Comparison of ENCODE assay signal across 10 cellular contexts in the genomic region with DNA sequence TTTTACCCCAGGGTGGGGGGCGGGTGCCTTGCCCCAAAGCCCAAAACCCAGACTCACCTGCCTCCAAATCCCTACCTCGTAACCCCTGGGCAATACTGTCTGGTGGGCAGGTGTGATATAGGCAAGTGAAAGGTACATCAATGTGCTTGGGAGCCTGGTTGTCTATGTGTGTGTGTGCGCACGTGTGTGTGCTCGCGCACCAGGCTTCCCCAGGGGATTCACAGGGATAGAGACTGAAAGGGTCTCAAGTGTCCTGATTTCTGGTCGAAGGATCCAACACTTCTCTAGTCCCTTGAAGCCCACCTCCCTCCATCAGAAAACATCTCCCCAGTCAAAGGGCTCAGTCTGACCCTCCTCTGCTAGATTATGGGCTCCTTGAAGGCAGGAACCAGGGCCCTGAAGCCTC. TPM values are rescaled to one million over a fixed set of nuclear protein-coding genes. Genes with fewer than 3 reads are reported as not detected.
DNase-seq lines count a peak whose midpoint lies in the region; ATAC-seq, FAIRE-seq and TF ChIP-seq lines count a peak whose summit lies in the region.
"Had no signal": no experiment of that assay in that cellular context is flagged by ENCODE, and none has a peak within 500 bp of the region (broad histone marks: within the 10 kb centered on the region; RNA-seq: fewer than 3 reads in every experiment).

No MANE protein-coding gene starts in this region.

- H3K4me3 ChIP-seq in body of pancreas (no peak overlapping the region), neuronal stem cell (ENCODE audit: low read length in 2 of 2) (no peak overlapping the region), kidney (ENCODE audit: low read length in 2 of 2) (no peak overlapping the region)

- peak overlapping the region; percentile 84 for H3K27ac Mint-ChIP-seq in CD4-positive, alpha-beta T cell

- H3K4me2 ChIP-seq in neuronal stem cell (ENCODE audit: insufficient read depth, low read length, poor library complexity, severe bottlenecking): no peak overlapping the region

- DNase-seq in CD4-positive, alpha-beta T cell: no peak
- DNase-seq in body of pancreas: no peak
- no peak for DNase-seq in neuronal stem cell (ENCODE audit: low spot score)
- DNase-seq in kidney: no peak
- no peak for DNase-seq in effector CD4-positive, alpha-beta T cell
- DNase-seq in germinal center (ENCODE audit: low spot score): no peak
- DNase-seq in GDM1 (lab: John Stamatoyannopoulos, UW): no peak
- DNase-seq: NCI-H2029 treated with DMSO at 0.1 percent for 48 hours had no signal

- H2BK5ac ChIP-seq in neuronal stem cell (ENCODE audit: low read length): no peak overlapping the region

- no peak overlapping the region for H2AK5ac ChIP-seq in neuronal stem cell (ENCODE audit: low read depth, low read length)

- H3K79me1 ChIP-seq in neuronal stem cell (ENCODE audit: low read depth, low read length): no peaks in the 10 kb centered on the region

- H3K27me3 Mint-ChIP-seq in CD4-positive, alpha-beta T cell: peaks cover 5% of the 10 kb centered on the region

- ATAC-seq in CD4-positive, alpha-beta T cell (ENCODE audit: poor library complexity): no peak
- no peak for ATAC-seq in body of pancreas

- no peak overlapping the region for H2AFZ ChIP-seq in neuronal stem cell (ENCODE audit: low read length)

- TF ChIP-seq POLR2A in body of pancreas (IDR thresholded peaks at IDR 0.05): no peak

- H3K4me3 Mint-ChIP-seq in CD4-positive, alpha-beta T cell: peak overlapping the region; percentile 95

- no peak overlapping the region for H2BK12ac ChIP-seq in neuronal stem cell (ENCODE audit: low read length)

- H3K14ac ChIP-seq in neuronal stem cell (ENCODE audit: low read length): no peak overlapping the region

- no peak for FAIRE-seq in kidney (lab: Jason Lieb, UNC)

- H2BK120ac ChIP-seq in neuronal stem cell (ENCODE audit: low read depth, low read length): no peak overlapping the region

- H4K8ac ChIP-seq in neuronal stem cell (ENCODE audit: low read depth, low read length): no peak overlapping the region

- H3K4me1 ChIP-seq in body of pancreas (peaks cover 52% of the 10 kb centered on the region), neuronal stem cell (ENCODE audit: control insufficient read depth in 2 of 2, insufficient read depth in 1 of 2, low read depth in 1 of 2, low read length in 2 of 2) (peaks cover 16% of the 10 kb centered on the region in 2 donors), kidney (ENCODE audit: control insufficient read depth in 1 of 2, insufficient read depth in 1 of 2, low read depth in 1 of 2, low read length in 2 of 2) (peaks cover 6 to 14% of the 10 kb centered on the region in 2 donors)

- H3K27ac ChIP-seq in CD4-positive, alpha-beta T cell (ENCODE audit: low read depth, low read length): peak overlapping the region; percentile 76
- H3K27ac ChIP-seq in KOPT-K1 (ENCODE audit: low read depth, low read length, poor library complexity, severe bottlenecking) (peak overlapping the region; percentile 76), body of pancreas (peak overlapping the region; percentile 66 to 83 (median 75)), neuronal stem cell (replicated peaks; ENCODE audit: low read length) (no peak overlapping the region), kidney (ENCODE audit: low read depth in 2 of 2, low read length in 2 of 2) (peak overlapping the region in 1 of 2 donors; percentile 32)

- H3K4me1 Mint-ChIP-seq in CD4-positive, alpha-beta T cell (ENCODE audit: low read depth): peaks cover 54% of the 10 kb centered on the region

- intact Hi-C loops in CD4-positive, alpha-beta T cell (cut with DNase I, micrococcal nuclease): loop anchor here (2.0 to 5.0 kb wide), 2 partner anchors 41 to 42 kb away; no protein-coding TSS in a partner anchor
- intact Hi-C loops in body of pancreas (cut with DNase I): no loop called here
- intact Hi-C loops in kidney (cut with DNase I): no loop called here

- no peak overlapping the region for H3K23ac ChIP-seq in neuronal stem cell (ENCODE audit: low read depth, low read length, poor library complexity)

- peaks cover 8% of the 10 kb centered on the region for H3K36me3 Mint-ChIP-seq in CD4-positive, alpha-beta T cell (ENCODE audit: low read depth)

- H3K18ac ChIP-seq in neuronal stem cell (ENCODE audit: low read length): peak overlapping the region; percentile 88

- H3K9ac ChIP-seq in neuronal stem cell (ENCODE audit: low read depth, low read length, poor library complexity) (no peak overlapping the region), kidney (ENCODE audit: low read length in 2 of 2) (no peak overlapping the region)

- POLR2A ChIA-PET in CD4-positive, alpha-beta T cell (lab: Charles Lee): interaction anchor here (0.9 to 3.3 kb wide), 14 partner anchors 29 to 380 kb away, joined by 3 to 30 read pairs (median 4); a partner anchor contains a TSS

- no peak overlapping the region for H3K4ac ChIP-seq in neuronal stem cell (ENCODE audit: low read length)

- CTCF ChIA-PET in CD4-positive, alpha-beta T cell (lab: Charles Lee): interaction anchor here (0.6 to 2.3 kb wide), 6 partner anchors 8 to 200 kb away, joined by 3 to 12 read pairs (median 6); a partner anchor contains a TSS

- TF ChIP-seq CTCF in CD4-positive, alpha-beta T cell (IDR thresholded peaks at IDR 0.05): no peak
- TF ChIP-seq CTCF in body of pancreas (IDR thresholded peaks at IDR 0.05): no peak
- TF ChIP-seq CTCF in kidney (IDR thresholded peaks at IDR 0.05; ENCODE audit: borderline replicate concordance, extremely low read depth, insufficient read depth): no peak

- 62 to 75% methylated on average over 3 to 7 of the region's 7 CpGs for WGBS in body of pancreas, 2 donors
- no CpG with 5 or more reads among the region's 7 CpGs for WGBS in neuronal stem cell (ENCODE audit: extremely low coverage in 2 of 2, insufficient read length in 2 of 2, insufficient replicate concordance in 1 of 2), 2 donors

- H3K9me3 ChIP-seq in CD4-positive, alpha-beta T cell (ENCODE audit: control insufficient read depth, low read length): no peaks in the 10 kb centered on the region
- H3K9me3 ChIP-seq in KOPT-K1 (ENCODE audit: insufficient read depth, low read length, poor library complexity, severe bottlenecking) (no peaks in the 10 kb centered on the region), body of pancreas (no peaks in the 10 kb centered on the region), neuronal stem cell (replicated peaks in 1 of 2; ENCODE audit: control insufficient read depth in 2 of 2, insufficient read depth in 1 of 2, low read depth in 1 of 2, low read length in 2 of 2) (no peaks in the 10 kb centered on the region), kidney (ENCODE audit: control insufficient read depth in 1 of 2, low read length in 2 of 2) (no peaks in the 10 kb centered on the region)

- H3K36me3 ChIP-seq in KOPT-K1 (ENCODE audit: insufficient read depth, low read length): no peaks in the 10 kb centered on the region
- no peaks in the 10 kb centered on the region for H3K36me3 ChIP-seq in body of pancreas (replicated peaks in 1 of 2; ENCODE audit: insufficient read depth in 1 of 2, low read depth in 2 of 2)
- no peaks in the 10 kb centered on the region for H3K36me3 ChIP-seq in neuronal stem cell (replicated peaks in 1 of 2; ENCODE audit: control insufficient read depth in 2 of 2, insufficient read depth in 2 of 2, low read length in 2 of 2)
- no peaks in the 10 kb centered on the region for H3K36me3 ChIP-seq in kidney (ENCODE audit: control insufficient read depth in 1 of 2, insufficient read depth in 2 of 2, low read length in 2 of 2)

- no peaks in the 10 kb centered on the region for H3K9me3 Mint-ChIP-seq in CD4-positive, alpha-beta T cell
- H3K9me3 Mint-ChIP-seq: neural crest cell had no signal

- H2BK15ac ChIP-seq in neuronal stem cell (ENCODE audit: low read length): no peak overlapping the region

- H3K27me3 ChIP-seq in CD4-positive, alpha-beta T cell (ENCODE audit: control insufficient read depth, insufficient read depth, low read length): no peaks in the 10 kb centered on the region
- H3K27me3 ChIP-seq in body of pancreas: no peaks in the 10 kb centered on the region
- H3K27me3 ChIP-seq in neuronal stem cell (ENCODE audit: control insufficient read depth in 3 of 3, insufficient read depth in 3 of 3, low read depth in 1 of 3, low read length in 3 of 3): peaks cover 0 to 31% (median 13%) of the 10 kb centered on the region in 3 experiments

- no peak overlapping the region for H4K91ac ChIP-seq in neuronal stem cell (ENCODE audit: low read depth, low read length, poor library complexity)

RNA-seq across cellular contexts. Expression of a gene that starts 28.9 kb away (rescaled TPM):
- total RNA-seq in CD4-positive, alpha-beta T cell: 100 to 1,000 TPM; 138 to 145 TPM
- total RNA-seq in body of pancreas (10 to 100 TPM; 45.8 to 54.7 TPM), kidney (38.8 TPM)
- 105 TPM for polyA plus RNA-seq in neuronal stem cell (2013, experiment 1 of 2)
- polyA plus RNA-seq in neuronal stem cell (2013, experiment 2 of 2): 105 TPM
- polyA plus RNA-seq in kidney (ENCODE audit: insufficient read depth, low read depth, low replicate concordance): 9.9 TPM

Comparison
In these comparisons a context has a peak if more than half of its experiments do, and no peak if none do; other contexts are left out.
1. intact Hi-C loops: an anchor here in CD4-positive, alpha-beta T cell (2.0 to 5.0 kb wide); none called in body of pancreas and kidney.